In the genomic region with DNA sequence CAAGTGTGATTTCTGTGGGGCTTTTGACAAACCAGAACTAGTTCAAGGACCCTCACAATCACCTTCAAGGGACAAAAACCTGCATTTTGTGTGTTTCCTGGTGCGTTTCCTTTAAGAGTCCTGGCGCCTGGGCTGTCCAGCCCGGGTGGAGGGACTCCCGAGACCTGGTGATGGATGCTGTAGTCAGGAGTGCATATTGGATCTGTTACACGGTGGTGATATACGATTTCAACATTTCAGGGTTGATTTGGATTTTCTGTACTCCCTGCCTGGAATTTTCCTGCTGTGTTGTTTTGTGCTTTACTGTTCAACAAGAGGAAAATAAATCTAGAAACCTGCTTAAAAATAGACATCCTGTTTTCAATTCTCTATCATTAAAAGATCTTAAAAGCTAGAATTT, we compare ENCODE assay signal across 14 cellular contexts.
DNase-seq lines count a peak whose midpoint lies in the region; TF ChIP-seq lines count a peak whose summit lies in the region.
"Had no signal": no experiment of that assay in that cellular context is flagged by ENCODE, and none has a peak within 500 bp of the region (broad histone marks: within the 10 kb centered on the region; RNA-seq: fewer than 3 reads in every experiment).

No MANE protein-coding gene starts in this region.

- no peak overlapping the region for H2AFZ ChIP-seq in smooth muscle cell (ENCODE audit: low read depth)
- H2AFZ ChIP-seq: GM23248 had no signal

- no peak overlapping the region for H3K9ac ChIP-seq in endodermal cell (ENCODE audit: extremely low read depth, low read length, poor library complexity, severe bottlenecking)
- no peak overlapping the region for H3K9ac ChIP-seq in smooth muscle cell (ENCODE audit: low read depth)
- H3K9ac ChIP-seq: GM23248 had no signal

- H3K9me3 Mint-ChIP-seq in endodermal cell: no peaks in the 10 kb centered on the region
- H3K9me3 Mint-ChIP-seq in nephron: no peaks in the 10 kb centered on the region
- H3K9me3 Mint-ChIP-seq: CD4-positive, alpha-beta T cell had no signal

- no peaks in the 10 kb centered on the region for H3K27me3 Mint-ChIP-seq in endodermal cell (ENCODE audit: insufficient read depth)
- H3K27me3 Mint-ChIP-seq in nephron (ENCODE audit: low read depth): peaks cover 28% of the 10 kb centered on the region
- H3K27me3 Mint-ChIP-seq: CD4-positive, alpha-beta T cell had no signal

- H3K27ac ChIP-seq in endodermal cell (ENCODE audit: low read depth, low read length) (peak overlapping the region; percentile 22), smooth muscle cell (ENCODE audit: low read depth) (peak overlapping the region; percentile 32)
- H3K27ac ChIP-seq: GM23248 had no signal

- H3K9me3 ChIP-seq in endodermal cell (ENCODE audit: control insufficient read depth, low read length): no peaks in the 10 kb centered on the region
- no peaks in the 10 kb centered on the region for H3K9me3 ChIP-seq in smooth muscle cell (replicated peaks; ENCODE audit: low read depth)

- peaks cover 28% of the 10 kb centered on the region for H3K79me2 ChIP-seq in smooth muscle cell (ENCODE audit: low read depth)

- 85 to 94% methylated on average over 6 of the region's 6 CpGs for WGBS in endodermal cell (ENCODE audit: insufficient coverage in 1 of 2, insufficient read length in 1 of 2), 2 experiments
- 81% methylated on average over 6 of the region's 6 CpGs for WGBS in smooth muscle cell (ENCODE audit: low lambda C conversion rate)

- DNase-seq in ELF-1 (ENCODE audit: low read depth, low spot score) (peak; percentile 46), endodermal cell (no peak), smooth muscle cell (lab: John Stamatoyannopoulos, UW; ENCODE audit: unreplicated experiment) (no peak), foreskin melanocyte (no peak), NCI-H1417 treated with DMSO at 0.1 percent for 48 hours (lab: John Stamatoyannopoulos, UW) (no peak)
- no peak for DNase-seq in stimulated activated CD8-positive, alpha-beta memory T cell treated with anti-CD3 and anti-CD28 coated beads, Interleukin-4, amount 100 ng/mL, for 48 hours
- DNase-seq: C1 segment of cervical spinal cord; Calu3; CD4-positive, alpha-beta T cell; DMS 273 treated with DMSO at 0.1 percent for 48 hours; GM23248 had no signal

- peaks cover 23% of the 10 kb centered on the region for H3F3A ChIP-seq in smooth muscle cell (ENCODE audit: low read depth)

- H3K4me3 ChIP-seq in endodermal cell (ENCODE audit: low read length): peak overlapping the region; percentile 5
- no peak overlapping the region for H3K4me3 ChIP-seq in smooth muscle cell
- H3K4me3 ChIP-seq: GM12878, GM23248 had no signal

- peaks cover 6% of the 10 kb centered on the region for H3K36me3 Mint-ChIP-seq in endodermal cell (ENCODE audit: low read depth)
- H3K36me3 Mint-ChIP-seq in nephron (ENCODE audit: low read depth): peaks cover 3% of the 10 kb centered on the region

- H3K27ac Mint-ChIP-seq in endodermal cell: peak overlapping the region; percentile 38
- peak overlapping the region; percentile 81 to 86 (median 83) for H3K27ac Mint-ChIP-seq in nephron
- H3K27ac Mint-ChIP-seq: B cell; CD4-positive, alpha-beta T cell had no signal

- H3K4me1 Mint-ChIP-seq in endodermal cell: peaks cover 24% of the 10 kb centered on the region
- H3K4me1 Mint-ChIP-seq in nephron: peaks cover 50% of the 10 kb centered on the region

- H3K4me1 ChIP-seq in endodermal cell (ENCODE audit: control insufficient read depth, insufficient read depth, low read length): peaks cover 16% of the 10 kb centered on the region
- H3K4me1 ChIP-seq in smooth muscle cell (ENCODE audit: low read depth): peaks cover 14% of the 10 kb centered on the region

- peaks cover 96% of the 10 kb centered on the region for H4K20me1 ChIP-seq in smooth muscle cell (ENCODE audit: low read depth)

- H3K27me3 ChIP-seq in endodermal cell (ENCODE audit: control insufficient read depth, insufficient read depth, low read length, poor library complexity, severe bottlenecking) (no peaks in the 10 kb centered on the region), smooth muscle cell (ENCODE audit: low read depth) (no peaks in the 10 kb centered on the region)

- H3K4me2 ChIP-seq in smooth muscle cell: peak overlapping the region; percentile 15

- H3K4me3 Mint-ChIP-seq in endodermal cell (no peak overlapping the region), nephron (peak overlapping the region in 1 of 3 experiments; percentile 37)
- H3K4me3 Mint-ChIP-seq: B cell; CD4-positive, alpha-beta T cell had no signal

- TF ChIP-seq CTCF in endodermal cell (conservative IDR thresholded peaks at IDR 0.05) (no peak), nephron (IDR thresholded peaks at IDR 0.05; ENCODE audit: unreplicated experiment in 3 of 3) (no peak), smooth muscle cell (IDR thresholded peaks at IDR 0.05; ENCODE audit: borderline replicate concordance, insufficient read depth, poor library complexity, severe bottlenecking) (no peak)

- H3K36me3 ChIP-seq in endodermal cell (ENCODE audit: control insufficient read depth, insufficient read depth, low read length) (no peaks in the 10 kb centered on the region), smooth muscle cell (ENCODE audit: low read depth) (no peaks in the 10 kb centered on the region)
